14 cellular contexts compared by ENCODE assay signal in the genomic region with DNA sequence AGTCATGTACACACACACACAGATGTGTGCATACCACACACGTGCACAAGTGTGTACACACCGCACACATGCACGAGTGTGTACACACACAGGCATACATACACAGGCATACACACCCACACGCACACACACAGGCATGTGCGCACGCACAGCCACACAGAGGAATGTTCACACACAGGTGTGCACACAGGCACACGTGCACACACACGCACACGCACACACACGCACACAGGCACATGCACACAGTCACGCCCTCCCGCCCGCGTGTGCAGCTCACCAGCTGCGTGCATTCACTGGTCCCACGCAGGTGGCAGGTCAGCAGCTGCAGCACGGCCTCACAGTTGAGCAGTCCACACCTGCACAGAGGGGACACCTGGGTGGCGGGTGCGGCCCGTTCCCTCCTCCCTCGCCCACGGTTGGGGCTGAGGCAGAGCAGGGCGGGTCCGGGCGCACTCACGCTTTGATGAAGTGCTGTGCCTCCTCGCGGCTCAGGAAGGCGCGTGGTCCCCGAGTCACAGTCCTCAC. TPM values are rescaled to one million over a fixed set of nuclear protein-coding genes. Genes with fewer than 3 reads are reported as not detected.
DNase-seq lines count a peak whose midpoint lies in the region; ATAC-seq, FAIRE-seq and TF ChIP-seq lines count a peak whose summit lies in the region.
"Had no signal": no experiment of that assay in that cellular context is flagged by ENCODE, and none has a peak within 500 bp of the region (broad histone marks: within the 10 kb centered on the region; RNA-seq: fewer than 3 reads in every experiment).

No MANE protein-coding gene starts in this region.

- no peak for FAIRE-seq in HepG2 (lab: Jason Lieb, UNC)
- FAIRE-seq in kidney (lab: Jason Lieb, UNC) = no peak

- H2BK15ac ChIP-seq in IMR-90 (ENCODE audit: low read depth, low read length) = no peak overlapping the region

- no peaks in the 10 kb centered on the region for H3K9me1 ChIP-seq in IMR-90 (ENCODE audit: insufficient read depth, low read length)

- H3K36me3 ChIP-seq in HepG2 (replicated peaks in 1 of 2; ENCODE audit: control insufficient read depth in 1 of 2, insufficient read depth in 2 of 2, low read length in 2 of 2) (peaks cover 25 to 32% of the 10 kb centered on the region in 2 experiments; a peak in 4 of 5 replicates), right lobe of liver (peaks cover 0 to 20% (median 1%) of the 10 kb centered on the region in 4 donors), IMR-90 (ENCODE audit: control insufficient read depth, insufficient read depth, low read length) (peaks cover 39% of the 10 kb centered on the region), kidney (ENCODE audit: control insufficient read depth in 1 of 2, insufficient read depth in 2 of 2, low read length in 2 of 2) (peaks cover 5 to 10% of the 10 kb centered on the region in 2 donors)

- H3K56ac ChIP-seq in IMR-90 (ENCODE audit: extremely low read depth, insufficient read depth, low read length) = no peak overlapping the region

- no peak overlapping the region for H2AK5ac ChIP-seq in IMR-90 (ENCODE audit: low read depth, low read length)

- H3K23ac ChIP-seq in IMR-90 (ENCODE audit: low read depth, low read length) = no peak overlapping the region

- TF ChIP-seq CTCF in HepG2 (CRISPR knock-in tag; IDR thresholded peaks at IDR 0.05) (no peak), right lobe of liver (IDR thresholded peaks at IDR 0.05) (no peak), IMR-90 (conservative IDR thresholded peaks at IDR 0.05; ENCODE audit: low read depth, low read length) (no peak), kidney (IDR thresholded peaks at IDR 0.05; ENCODE audit: borderline replicate concordance, extremely low read depth, insufficient read depth) (no peak)

- dilution Hi-C loops in IMR-90 (cut with HindIII; ENCODE audit: low sequenced_read_pairs, unreplicated experiment) = no loop called here

- 84% methylated on average over 22 of the region's 31 CpGs for WGBS in HepG2 (ENCODE audit: low lambda C conversion rate)
- 89% methylated on average over 14 of the region's 31 CpGs for WGBS in right lobe of liver (ENCODE audit: insufficient coverage, low coverage, low lambda C conversion rate, missing lambda C conversion rate)
- 91% methylated on average over 30 of the region's 31 CpGs; no CpG with 5 or more reads in 1 of the 2 experiments for WGBS in IMR-90 (ENCODE audit: extremely low coverage in 2 of 2, insufficient read length in 1 of 2), 2 experiments

- H4K20me1 ChIP-seq in HepG2 (ENCODE audit: insufficient read depth, low read length) (no peaks in the 10 kb centered on the region), IMR-90 (ENCODE audit: insufficient read depth, low read length) (peaks cover 27% of the 10 kb centered on the region)

- no peak overlapping the region for H4K91ac ChIP-seq in IMR-90 (ENCODE audit: insufficient read depth, low read depth, low read length)

- H2AFZ ChIP-seq in HepG2 (ENCODE audit: low read length) (no peak overlapping the region), IMR-90 (replicated peaks; ENCODE audit: low read length, poor library complexity) (peak overlapping the region; percentile 43)

- TF ChIP-seq RAD21 in HepG2 (CRISPR knock-in tag; IDR thresholded peaks at IDR 0.05) (no peak), IMR-90 (IDR thresholded peaks at IDR 0.05; ENCODE audit: low read length) (no peak)

- DNase-seq in HepG2 (ENCODE audit: low spot score) = no peak
- DNase-seq in right lobe of liver = no peak
- DNase-seq in IMR-90 = no peak
- DNase-seq in kidney = peak; percentile 75
- DNase-seq in activated naive CD8-positive, alpha-beta T cell treated with anti-CD3 and anti-CD28 coated beads for 36 hours = no peak
- DNase-seq: DMS 273 treated with DMSO at 0.1 percent for 48 hours, H9, KBM-7, NCI-H1092, NCI-H2107, NCI-H446, NCI-H774 had no signal

- no peak for TF ChIP-seq EP300 in HepG2 (IDR thresholded peaks at IDR 0.05; ENCODE audit: low read depth in 2 of 2, low read length in 2 of 2)
- TF ChIP-seq EP300 in HepG2 (CRISPR knock-in tag; IDR thresholded peaks at IDR 0.05; ENCODE audit: borderline replicate concordance) = no peak

- CTCF ChIA-PET in HepG2 (lab: Yijun Ruan, JAX; ENCODE audit: low intra/inter-chr PET ratio, low total read pairs) = interaction anchor here (1.8 kb wide), 1 partner anchor 89 kb away, joined by 12 read pairs; no protein-coding TSS in a partner anchor
- CTCF ChIA-PET in IMR-90 (lab: Yijun Ruan, JAX) = no interaction called here

- no peak overlapping the region for H2BK5ac ChIP-seq in IMR-90 (ENCODE audit: low read depth, low read length, poor library complexity, severe bottlenecking)

- BruUV-seq in HepG2 (replicated peaks; lab: Mats Ljungman, UMichigan) (no TSS peak), IMR-90 (replicated peaks; lab: Mats Ljungman, UMichigan) (no TSS peak)

- H3K4me1 Mint-ChIP-seq in activated naive CD8-positive, alpha-beta T cell treated with anti-CD3 and anti-CD28 coated beads for 36 hours = peaks cover 5% of the 10 kb centered on the region
- H3K4me1 Mint-ChIP-seq: H9 had no signal

- no peak overlapping the region for H4K8ac ChIP-seq in IMR-90 (ENCODE audit: low read depth in 2 of 2, low read length in 2 of 2)

- POLR2A ChIA-PET in HepG2 (lab: Yijun Ruan, JAX) (interaction anchor here (1.3 kb wide), 1 partner anchor 8 kb away, joined by 6 read pairs; a partner anchor contains a TSS), IMR-90 (lab: Charles Lee; ENCODE audit: unreplicated experiment) (no interaction called here)

- peaks cover 10% of the 10 kb centered on the region for H3K4me1 ChIP-seq in HepG2 (ENCODE audit: insufficient read depth, low read length)
- no peaks in the 10 kb centered on the region for H3K4me1 ChIP-seq in right lobe of liver
- peaks cover 2% of the 10 kb centered on the region; the same call in 1 of the 2 replicates for H3K4me1 ChIP-seq in IMR-90 (ENCODE audit: control insufficient read depth, insufficient read depth, low read length)
- no peaks in the 10 kb centered on the region for H3K4me1 ChIP-seq in kidney (ENCODE audit: control insufficient read depth in 1 of 2, insufficient read depth in 1 of 2, low read depth in 1 of 2, low read length in 2 of 2)

- no peak overlapping the region for H3K4me3 Mint-ChIP-seq in activated naive CD8-positive, alpha-beta T cell treated with anti-CD3 and anti-CD28 coated beads for 36 hours

- H3K36me3 Mint-ChIP-seq in activated naive CD8-positive, alpha-beta T cell treated with anti-CD3 and anti-CD28 coated beads for 36 hours = peaks cover 6% of the 10 kb centered on the region

- no peaks in the 10 kb centered on the region for H3K9me3 ChIP-seq in HepG2 (ENCODE audit: low read length)
- H3K9me3 ChIP-seq in right lobe of liver = no peaks in the 10 kb centered on the region
- H3K9me3 ChIP-seq in IMR-90 (ENCODE audit: control insufficient read depth, insufficient read depth, low read length) = peaks cover 3% of the 10 kb centered on the region; the same call in 1 of the 2 replicates
- no peaks in the 10 kb centered on the region for H3K9me3 ChIP-seq in kidney (ENCODE audit: control insufficient read depth in 1 of 2, low read length in 2 of 2)

- no peaks in the 10 kb centered on the region for H3K27me3 Mint-ChIP-seq in activated naive CD8-positive, alpha-beta T cell treated with anti-CD3 and anti-CD28 coated beads for 36 hours

- no peaks in the 10 kb centered on the region for H3K9me3 Mint-ChIP-seq in activated naive CD8-positive, alpha-beta T cell treated with anti-CD3 and anti-CD28 coated beads for 36 hours
- H3K9me3 Mint-ChIP-seq: H9 had no signal

- no peak overlapping the region for H2BK20ac ChIP-seq in IMR-90 (ENCODE audit: low read depth, low read length)

- no peak for TF ChIP-seq POLR2A in HepG2 (IDR thresholded peaks at IDR 0.05; ENCODE audit: insufficient read depth in 1 of 2, low read depth in 2 of 2, low read length in 2 of 2)
- TF ChIP-seq POLR2A in right lobe of liver (IDR thresholded peaks at IDR 0.05) = no peak
- TF ChIP-seq POLR2A in IMR-90 (IDR thresholded peaks at IDR 0.05; ENCODE audit: low read depth, low read length) = no peak

- H3K9ac ChIP-seq in HepG2 (ENCODE audit: insufficient read depth, low read depth, low read length) (no peak overlapping the region), IMR-90 (ENCODE audit: low read depth, low read length) (no peak overlapping the region), kidney (ENCODE audit: low read length in 2 of 2) (no peak overlapping the region)

- H2AK9ac ChIP-seq in IMR-90 (replicated peaks; ENCODE audit: low read depth, low read length, poor library complexity) = peak overlapping the region; percentile 28

- H3K4me2 ChIP-seq in HepG2 (ENCODE audit: low read depth, low read length) (no peak overlapping the region), IMR-90 (ENCODE audit: low read depth, low read length) (no peak overlapping the region)

- in situ Hi-C loops in HepG2 (cut with HindIII; ENCODE audit: extremely low pct_ligation_motif_present, low pct_unique_long_range_greater_than_20kb) = no loop called here
- in situ Hi-C loops in IMR-90 (cut with MboI; ENCODE audit: low sequenced_read_pairs) = no loop called here

- no peak overlapping the region for H3K4ac ChIP-seq in IMR-90 (ENCODE audit: low read depth, low read length)

- H3K27ac ChIP-seq in HepG2 (ENCODE audit: extremely low read length, insufficient read depth, low read length) (no peak overlapping the region), right lobe of liver (no peak overlapping the region), IMR-90 (ENCODE audit: insufficient read depth, low read length) (no peak overlapping the region), kidney (ENCODE audit: low read depth in 2 of 2, low read length in 2 of 2) (no peak overlapping the region)

- peaks cover 3% of the 10 kb centered on the region for H3K79me2 ChIP-seq in HepG2 (ENCODE audit: insufficient read depth, low read length)

- H4K5ac ChIP-seq in IMR-90 (ENCODE audit: low read depth, low read length) = no peak overlapping the region

- no peak overlapping the region for H3K4me3 ChIP-seq in HepG2 (replicated peaks in 1 of 3; ENCODE audit: insufficient read depth in 1 of 3, low read depth in 2 of 3, low read length in 3 of 3)
- no peak overlapping the region for H3K4me3 ChIP-seq in right lobe of liver
- H3K4me3 ChIP-seq in IMR-90 (ENCODE audit: insufficient read depth, low read depth, low read length) = no peak overlapping the region
- H3K4me3 ChIP-seq in kidney (ENCODE audit: low read length in 2 of 2) = no peak overlapping the region

- H3K27me3 ChIP-seq in HepG2 (ENCODE audit: control insufficient read depth in 1 of 2, insufficient read depth in 2 of 2, low read length in 2 of 2) (no peaks in the 10 kb centered on the region), right lobe of liver (no peaks in the 10 kb centered on the region), IMR-90 (ENCODE audit: control insufficient read depth, insufficient read depth, low read length) (no peaks in the 10 kb centered on the region)

- H3K14ac ChIP-seq in IMR-90 (replicated peaks; ENCODE audit: low read depth, low read length) = no peak overlapping the region

- ATAC-seq in HepG2 (no peak), right lobe of liver (no peak), IMR-90 (ENCODE audit: low read depth) (no peak), HG02884 (IDR thresholded peaks at IDR 0.05; ENCODE audit: unreplicated experiment) (no peak), HG02981 (IDR thresholded peaks at IDR 0.05; ENCODE audit: unreplicated experiment) (no peak)

- intact Hi-C loops in HepG2 (cut with micrococcal nuclease; ENCODE audit: unreplicated experiment) (no loop called here), right lobe of liver (cut with DNase I) (loop anchor here in 1 of 2 donors (10.0 kb wide), 1 partner anchor 86 kb away; no protein-coding TSS in a partner anchor), IMR-90 (cut with micrococcal nuclease) (no loop called here), kidney (cut with DNase I) (no loop called here)

- no peak overlapping the region for H2BK120ac ChIP-seq in IMR-90 (ENCODE audit: low read depth, low read length)

- peaks cover 4 to 30% of the 10 kb centered on the region in 2 experiments; a peak in 3 of 4 replicates for H3K79me1 ChIP-seq in IMR-90 (ENCODE audit: low read depth in 1 of 2, low read length in 2 of 2)

- no peak overlapping the region for H3K18ac ChIP-seq in IMR-90 (ENCODE audit: low read depth, low read length)

- H3K27ac Mint-ChIP-seq in activated naive CD8-positive, alpha-beta T cell treated with anti-CD3 and anti-CD28 coated beads for 36 hours = no peak overlapping the region

RNA-seq across cellular contexts. Expression of a gene that starts 7.7 kb away (rescaled TPM):
- 8.5 and 18.8 TPM in 2 replicates for total RNA-seq in HepG2 (2016; rRNA removed; fragmentation: Illumina TruSeq; extraction: Trizol)
- 5.0 and 7.5 TPM in 2 replicates for total RNA-seq in HepG2 (2016; cell fraction: cytosol; rRNA removed; fragmentation: Illumina TruSeq; extraction: Trizol; ENCODE audit: low read depth)
- total RNA-seq in HepG2 (2016; cell fraction: insoluble cytoplasmic fraction; rRNA removed; fragmentation: Illumina TruSeq; extraction: Trizol) = 7.1 and 20.3 TPM in 2 replicates
- 7.0 and 8.1 TPM in 2 replicates for total RNA-seq in HepG2 (2016; cell fraction: membrane; rRNA removed; fragmentation: Illumina TruSeq; extraction: Trizol)
- 24.5 and 27.8 TPM in 2 replicates for total RNA-seq in HepG2 (2016; cell fraction: nucleus; rRNA removed; fragmentation: Illumina TruSeq; extraction: Trizol)
- 16.1 and 19.7 TPM in 2 replicates for polyA plus RNA-seq in HepG2 (2011; rRNA removed)
- 4.0 and 8.2 TPM in 2 replicates for polyA plus RNA-seq in HepG2 (2011; cell fraction: cytosol; rRNA removed)
- polyA plus RNA-seq in HepG2 (2011; cell fraction: nucleus; rRNA removed) = 328 and 418 TPM in 2 replicates
- polyA plus RNA-seq in HepG2 (2012) = 9.5 and 16.4 TPM in 2 replicates
- polyA plus RNA-seq in HepG2 (2016; cell fraction: cytosol; fragmentation: Illumina TruSeq; extraction: Trizol; ENCODE audit: low read depth) = 2.4 and 2.5 TPM in 2 replicates
- polyA plus RNA-seq in HepG2 (2016; cell fraction: insoluble cytoplasmic fraction; fragmentation: Illumina TruSeq; extraction: Trizol; ENCODE audit: low read depth) = 6.3 and 9.9 TPM in 2 replicates
- polyA plus RNA-seq in HepG2 (2016; cell fraction: membrane; fragmentation: Illumina TruSeq; extraction: Trizol; ENCODE audit: low read depth) = 4.3 and 6.0 TPM in 2 replicates
- 90.2 and 98.6 TPM in 2 replicates for polyA plus RNA-seq in HepG2 (2016; cell fraction: nucleus; fragmentation: Illumina TruSeq; extraction: Trizol; ENCODE audit: insufficient read depth, low read depth)
- polyA minus RNA-seq in HepG2 (2011; rRNA and poly(A)+ RNA removed; ENCODE audit: low replicate concordance) = 14.1 and 21.0 TPM in 2 replicates
- 3.4 and 3.7 TPM in 2 replicates for polyA minus RNA-seq in HepG2 (2011; cell fraction: cytosol; rRNA and poly(A)+ RNA removed)
- 39.0 and 47.9 TPM in 2 replicates for polyA minus RNA-seq in HepG2 (2011; cell fraction: nucleus; rRNA and poly(A)+ RNA removed)
- 10 to 100 TPM; 11.9 to 27.6 (median 18.1) TPM for total RNA-seq in right lobe of liver
- total RNA-seq in IMR-90 (2012; rRNA removed) = 3.2 and 3.3 TPM in 2 replicates
- polyA plus RNA-seq in IMR-90 (2012; rRNA removed) = 28.1 and 36.1 TPM in 2 replicates
- polyA plus RNA-seq in IMR-90 (2012; cell fraction: cytosol; rRNA removed) = 9.0 and 13.3 TPM in 2 replicates
- polyA plus RNA-seq in IMR-90 (2012; cell fraction: nucleus; rRNA removed; ENCODE audit: low replicate concordance) = 230 and 545 TPM in 2 replicates
- total RNA-seq in kidney = 42.8 TPM
- 13.9 TPM for polyA plus RNA-seq in kidney (ENCODE audit: insufficient read depth, low read depth, low replicate concordance)
- total RNA-seq in activated naive CD8-positive, alpha-beta T cell treated with anti-CD3 and anti-CD28 coated beads for 36 hours = 10 to 100 TPM; 25.9 to 31.7 TPM

RNA-seq across cellular contexts. Expression of a gene that starts 7.9 kb away (rescaled TPM):
- total RNA-seq in HepG2 (2016; rRNA removed; fragmentation: Illumina TruSeq; extraction: Trizol) (213 and 233 TPM in 2 replicates), right lobe of liver (10 to 100 TPM; 15.7 to 35.9 (median 23.3) TPM), IMR-90 (2012; rRNA removed) (11.1 and 21.1 TPM in 2 replicates), kidney (38.6 TPM)
- 565 and 636 TPM in 2 replicates for total RNA-seq in HepG2 (2016; cell fraction: cytosol; rRNA removed; fragmentation: Illumina TruSeq; extraction: Trizol; ENCODE audit: low read depth)
- total RNA-seq in HepG2 (2016; cell fraction: insoluble cytoplasmic fraction; rRNA removed; fragmentation: Illumina TruSeq; extraction: Trizol) = 209 and 214 TPM in 2 replicates
- total RNA-seq in HepG2 (2016; cell fraction: membrane; rRNA removed; fragmentation: Illumina TruSeq; extraction: Trizol) = 441 and 487 TPM in 2 replicates
- 99.9 and 114 TPM in 2 replicates for total RNA-seq in HepG2 (2016; cell fraction: nucleus; rRNA removed; fragmentation: Illumina TruSeq; extraction: Trizol)
- polyA plus RNA-seq in HepG2 (2011; rRNA removed) (62.4 and 75.6 TPM in 2 replicates), IMR-90 (2012; rRNA removed) (65.0 and 80.0 TPM in 2 replicates), kidney (ENCODE audit: insufficient read depth, low read depth, low replicate concordance) (134 TPM)
- 52.0 and 67.0 TPM in 2 replicates for polyA plus RNA-seq in HepG2 (2011; cell fraction: cytosol; rRNA removed)
- polyA plus RNA-seq in HepG2 (2011; cell fraction: nucleus; rRNA removed) = 67.0 and 99.7 TPM in 2 replicates
- 74.7 and 106 TPM in 2 replicates for polyA plus RNA-seq in HepG2 (2012)
- polyA plus RNA-seq in HepG2 (2016; cell fraction: cytosol; fragmentation: Illumina TruSeq; extraction: Trizol; ENCODE audit: low read depth) = 562 and 639 TPM in 2 replicates
- polyA plus RNA-seq in HepG2 (2016; cell fraction: insoluble cytoplasmic fraction; fragmentation: Illumina TruSeq; extraction: Trizol; ENCODE audit: low read depth) = 170 and 188 TPM in 2 replicates
- polyA plus RNA-seq in HepG2 (2016; cell fraction: membrane; fragmentation: Illumina TruSeq; extraction: Trizol; ENCODE audit: low read depth) = 357 and 397 TPM in 2 replicates
- 180 and 208 TPM in 2 replicates for polyA plus RNA-seq in HepG2 (2016; cell fraction: nucleus; fragmentation: Illumina TruSeq; extraction: Trizol; ENCODE audit: insufficient read depth, low read depth)
- polyA minus RNA-seq in HepG2 (2011; rRNA and poly(A)+ RNA removed; ENCODE audit: low replicate concordance) = 13.6 and 21.7 TPM in 2 replicates
- 4.9 and 8.2 TPM in 2 replicates for polyA minus RNA-seq in HepG2 (2011; cell fraction: cytosol; rRNA and poly(A)+ RNA removed)
- 26.2 and 31.2 TPM in 2 replicates for polyA minus RNA-seq in HepG2 (2011; cell fraction: nucleus; rRNA and poly(A)+ RNA removed)
- 64.0 and 137 TPM in 2 replicates for polyA plus RNA-seq in IMR-90 (2012; cell fraction: cytosol; rRNA removed)
- 31.0 and 41.1 TPM in 2 replicates for polyA plus RNA-seq in IMR-90 (2012; cell fraction: nucleus; rRNA removed; ENCODE audit: low replicate concordance)
- 100 to 1,000 TPM in 1 of 2 experiments, 10 to 100 TPM in 1; 97.2 to 102 TPM for total RNA-seq in activated naive CD8-positive, alpha-beta T cell treated with anti-CD3 and anti-CD28 coated beads for 36 hours

RNA-seq across cellular contexts. Expression of a gene that starts 8.4 kb away (rescaled TPM):
- total RNA-seq in HepG2 (2016; rRNA removed; fragmentation: Illumina TruSeq; extraction: Trizol) (11.1 and 16.8 TPM in 2 replicates), right lobe of liver (1 to 10 TPM; 1.5 to 4.3 (median 2.1) TPM), IMR-90 (2012; rRNA removed) (4.8 and 5.3 TPM in 2 replicates), kidney (7.5 TPM)
- 2.2 and 3.5 TPM in 2 replicates for total RNA-seq in HepG2 (2016; cell fraction: cytosol; rRNA removed; fragmentation: Illumina TruSeq; extraction: Trizol; ENCODE audit: low read depth)
- total RNA-seq in HepG2 (2016; cell fraction: insoluble cytoplasmic fraction; rRNA removed; fragmentation: Illumina TruSeq; extraction: Trizol) = 8.4 and 18.4 TPM in 2 replicates
- 5.8 and 6.2 TPM in 2 replicates for total RNA-seq in HepG2 (2016; cell fraction: membrane; rRNA removed; fragmentation: Illumina TruSeq; extraction: Trizol)
- 10.7 and 12.3 TPM in 2 replicates for total RNA-seq in HepG2 (2016; cell fraction: nucleus; rRNA removed; fragmentation: Illumina TruSeq; extraction: Trizol)
- polyA plus RNA-seq in HepG2 (2011; rRNA removed) (5.0 and 5.6 TPM in 2 replicates), IMR-90 (2012; rRNA removed) (9.6 and 12.3 TPM in 2 replicates), kidney (ENCODE audit: insufficient read depth, low read depth, low replicate concordance) (6.9 TPM)
- 3.0 and 5.8 TPM in 2 replicates for polyA plus RNA-seq in HepG2 (2011; cell fraction: cytosol; rRNA removed)
- 31.7 and 46.2 TPM in 2 replicates for polyA plus RNA-seq in HepG2 (2011; cell fraction: nucleus; rRNA removed)
- polyA plus RNA-seq in HepG2 (2012) = 6.3 and 6.8 TPM in 2 replicates
- 2.7 and 3.3 TPM in 2 replicates for polyA plus RNA-seq in HepG2 (2016; cell fraction: cytosol; fragmentation: Illumina TruSeq; extraction: Trizol; ENCODE audit: low read depth)
- 11.8 and 13.5 TPM in 2 replicates for polyA plus RNA-seq in HepG2 (2016; cell fraction: insoluble cytoplasmic fraction; fragmentation: Illumina TruSeq; extraction: Trizol; ENCODE audit: low read depth)
- 4.3 and 4.6 TPM in 2 replicates for polyA plus RNA-seq in HepG2 (2016; cell fraction: membrane; fragmentation: Illumina TruSeq; extraction: Trizol; ENCODE audit: low read depth)
- polyA plus RNA-seq in HepG2 (2016; cell fraction: nucleus; fragmentation: Illumina TruSeq; extraction: Trizol; ENCODE audit: insufficient read depth, low read depth) = 35.7 and 41.4 TPM in 2 replicates
- polyA minus RNA-seq in HepG2 (2011; rRNA and poly(A)+ RNA removed; ENCODE audit: low replicate concordance) = 4.8 and 5.8 TPM in 2 replicates
- 3.0 and 4.2 TPM in 2 replicates for polyA minus RNA-seq in HepG2 (2011; cell fraction: cytosol; rRNA and poly(A)+ RNA removed)
- 7.6 and 8.0 TPM in 2 replicates for polyA minus RNA-seq in HepG2 (2011; cell fraction: nucleus; rRNA and poly(A)+ RNA removed)
- polyA plus RNA-seq in IMR-90 (2012; cell fraction: cytosol; rRNA removed) = 11.3 and 16.9 TPM in 2 replicates
- polyA plus RNA-seq in IMR-90 (2012; cell fraction: nucleus; rRNA removed; ENCODE audit: low replicate concordance) = 57.2 and 102 TPM in 2 replicates
- total RNA-seq in activated naive CD8-positive, alpha-beta T cell treated with anti-CD3 and anti-CD28 coated beads for 36 hours = 10 to 100 TPM in 1 of 2 experiments, 1 to 10 TPM in 1; 8.6 to 10.2 TPM
